Comparison of ENCODE assay signal across 25 cellular contexts in genomic region chr1:237050185-237050584, GRCh38. TPM values are rescaled to one million over a fixed set of nuclear protein-coding genes. Genes with fewer than 3 reads are reported as not detected.
A peak's percentile ranks its signal among the peaks of the same experiment; 100 is the strongest.
DNase-seq lines count a peak whose midpoint lies in the region; ATAC-seq and TF ChIP-seq lines count a peak whose summit lies in the region.
"Had no signal": no experiment of that assay in that cellular context is flagged by ENCODE, and none has a peak within 500 bp of the region (broad histone marks: within the 10 kb centered on the region; RNA-seq: fewer than 3 reads in every experiment).

No MANE protein-coding gene starts in this region.

- no peak overlapping the region for H3K23ac ChIP-seq in mesendoderm (ENCODE audit: low read length)

- H2BK15ac ChIP-seq in mesendoderm (replicated peaks; ENCODE audit: low read depth), result no peak overlapping the region

- no peaks in the 10 kb centered on the region for H3K27me3 ChIP-seq in HUES48 (ENCODE audit: control insufficient read depth, insufficient read depth, low read length)
- H3K27me3 ChIP-seq in mesendoderm (ENCODE audit: insufficient read depth, low read length, poor library complexity), result no peaks in the 10 kb centered on the region
- no peaks in the 10 kb centered on the region for H3K27me3 ChIP-seq in SK-N-SH (ENCODE audit: insufficient read depth)
- H3K27me3 ChIP-seq: SJCRH30 had no signal

- no peak overlapping the region for H3K4me2 ChIP-seq in mesendoderm (ENCODE audit: low read length)
- no peak overlapping the region for H3K4me2 ChIP-seq in SK-N-SH
- H3K4me2 ChIP-seq: A549, GM23338 had no signal

- POLR2A ChIA-PET in HEK293 (lab: Yijun Ruan, JAX), result no interaction called here
- POLR2A ChIA-PET in SK-N-SH (lab: Yijun Ruan, JAX), result no interaction called here

- H2BK120ac ChIP-seq in mesendoderm (ENCODE audit: low read depth, low read length), result no peak overlapping the region

- TF ChIP-seq EP300 in SK-N-SH (IDR thresholded peaks at IDR 0.05; ENCODE audit: borderline replicate concordance in 1 of 2, low read depth in 1 of 2, low read length in 1 of 2), result no peak

- TF ChIP-seq CTCF in HEK293 (tag by site-specific recombination; IDR thresholded peaks at IDR 0.05) (no peak), SK-N-SH (IDR thresholded peaks at IDR 0.05) (no peak)

- no peak overlapping the region for H2BK5ac ChIP-seq in mesendoderm (ENCODE audit: low read length)

- peaks cover 3% of the 10 kb centered on the region for H3K79me1 ChIP-seq in mesendoderm (ENCODE audit: low read length)

- CTCF ChIA-PET in HEK293 (lab: Yijun Ruan, JAX), result interaction anchor here (0.9 kb wide), 1 partner anchor 336 kb away, joined by 3 read pairs; no protein-coding TSS in a partner anchor
- CTCF ChIA-PET in SK-N-SH (lab: Yijun Ruan, JAX), result no interaction called here

- H2AFZ ChIP-seq in SK-N-SH (ENCODE audit: low read depth), result no peak overlapping the region
- H2AFZ ChIP-seq: GM23338 had no signal

- peak overlapping the region; percentile 34 for H3K56ac ChIP-seq in mesendoderm (ENCODE audit: low read length)

- no peaks in the 10 kb centered on the region for H3F3A ChIP-seq in SK-N-SH (replicated peaks; ENCODE audit: insufficient read depth)

- no peak for DNase-seq in left cardiac atrium
- no peak for DNase-seq in mesendoderm
- no peak for DNase-seq in germinal center (ENCODE audit: low spot score)
- no peak for DNase-seq in SK-N-SH
- DNase-seq: C1 segment of cervical spinal cord; CD4-positive, alpha-beta memory T cell; COR-L47; DMS53; KBM-7; MV-4-11; NCI-H1105; NCI-H1436 treated with DMSO at 0.1 percent for 48 hours; NCI-H1930; NCI-H2107; NCI-H774; SJCRH30 had no signal

- H2AK5ac ChIP-seq in mesendoderm (ENCODE audit: low read length), result no peak overlapping the region

- intact Hi-C loops in left cardiac atrium (cut with DNase I), result no loop called here

- H4K8ac ChIP-seq in mesendoderm (ENCODE audit: low read depth, low read length), result no peak overlapping the region

- H3K27ac ChIP-seq in HEK293 (ENCODE audit: extremely low read depth, low read depth, low read length), result no peak overlapping the region
- H3K27ac ChIP-seq in HUES48 (ENCODE audit: low read depth, low read length), result peak overlapping the region; percentile 34
- no peak overlapping the region for H3K27ac ChIP-seq in mesendoderm (ENCODE audit: low read depth, low read length)
- H3K27ac ChIP-seq in SK-N-SH (ENCODE audit: low read depth in 2 of 2, low read length in 1 of 2), result no peak overlapping the region
- H3K27ac ChIP-seq: A549, SJCRH30 had no signal

- H3K9ac ChIP-seq in HUES48 (ENCODE audit: low read depth, low read length) (no peak overlapping the region), mesendoderm (ENCODE audit: low read length) (no peak overlapping the region), SK-N-SH (no peak overlapping the region)

- ATAC-seq in left cardiac atrium (peak; percentile 42 to 46), HG03520 (IDR thresholded peaks at IDR 0.05; ENCODE audit: unreplicated experiment) (no peak)
- ATAC-seq: A549, GM23338 had no signal

- H3K79me2 ChIP-seq in mesendoderm (ENCODE audit: control insufficient read depth, insufficient read depth, low read length), result peaks cover 55% of the 10 kb centered on the region
- H3K79me2 ChIP-seq in SK-N-SH (ENCODE audit: insufficient read depth), result no peaks in the 10 kb centered on the region

- H3K4me3 ChIP-seq in HEK293 (ENCODE audit: low read depth, low read length), result no peak overlapping the region
- H3K4me3 ChIP-seq in HUES48 (ENCODE audit: low read depth, low read length), result no peak overlapping the region
- H3K4me3 ChIP-seq in mesendoderm (ENCODE audit: low read length), result no peak overlapping the region
- no peak overlapping the region for H3K4me3 ChIP-seq in SK-N-SH (ENCODE audit: low read depth in 2 of 2, low read length in 1 of 2)
- H3K4me3 ChIP-seq: A549, GM23338, HAP-1, SJCRH30 had no signal

- H4K5ac ChIP-seq in mesendoderm (ENCODE audit: low read length), result no peak overlapping the region

- no peaks in the 10 kb centered on the region for H3K9me2 ChIP-seq in SK-N-SH

- no peak overlapping the region for H3K18ac ChIP-seq in mesendoderm (ENCODE audit: low read length)

- H3K4me1 ChIP-seq in HEK293 (ENCODE audit: control insufficient read depth, insufficient read depth, low read length) (peaks cover 11% of the 10 kb centered on the region), HUES48 (ENCODE audit: control insufficient read depth, insufficient read depth, low read length) (peaks cover 38% of the 10 kb centered on the region), mesendoderm (ENCODE audit: control insufficient read depth, low read depth, low read length) (peaks cover 24% of the 10 kb centered on the region), SK-N-SH (ENCODE audit: control insufficient read depth in 1 of 2, insufficient read depth in 2 of 2, low read depth in 1 of 2, low read length in 1 of 2) (peaks cover 0 to 3% of the 10 kb centered on the region in 2 experiments; a peak in 2 of 4 replicates)
- H3K4me1 ChIP-seq: A549, HAP-1, SJCRH30 had no signal

- H3K36me3 ChIP-seq in HEK293 (ENCODE audit: control insufficient read depth in 2 of 2, insufficient read depth in 1 of 2, low read length in 2 of 2) (no peaks in the 10 kb centered on the region), HUES48 (ENCODE audit: control insufficient read depth, insufficient read depth, low read length) (no peaks in the 10 kb centered on the region), mesendoderm (ENCODE audit: control insufficient read depth, insufficient read depth, low read length) (no peaks in the 10 kb centered on the region), SK-N-SH (replicated peaks in 1 of 2; ENCODE audit: control insufficient read depth in 1 of 2, insufficient read depth in 2 of 2, low read length in 1 of 2) (no peaks in the 10 kb centered on the region)
- H3K36me3 ChIP-seq: HAP-1, SJCRH30 had no signal

- no peaks in the 10 kb centered on the region for H4K20me1 ChIP-seq in SK-N-SH (ENCODE audit: insufficient read depth)

- no CpG with 5 or more reads among the region's 6 CpGs for WGBS in mesendoderm (ENCODE audit: extremely low coverage, insufficient coverage, low lambda C conversion rate)
- WGBS in SK-N-SH (ENCODE audit: low lambda C conversion rate), result 27% methylated on average over 6 of the region's 6 CpGs

- no peak for TF ChIP-seq RAD21 in SK-N-SH (IDR thresholded peaks at IDR 0.05; ENCODE audit: low read length)

- H3K9me3 ChIP-seq in HEK293 (ENCODE audit: control insufficient read depth, insufficient read depth, low read depth, low read length) (no peaks in the 10 kb centered on the region), HUES48 (ENCODE audit: control insufficient read depth, insufficient read depth, low read length) (no peaks in the 10 kb centered on the region), SK-N-SH (no peaks in the 10 kb centered on the region)
- H3K9me3 ChIP-seq: A549, HAP-1, SJCRH30 had no signal

- H3K4ac ChIP-seq in mesendoderm (ENCODE audit: low read depth, low read length), result no peak overlapping the region

TF ChIP-seq in HEK293, 187 proteins besides CTCF, POLR2A, EP300 and RAD21:
- TF ChIP-seq, protein P1, sequence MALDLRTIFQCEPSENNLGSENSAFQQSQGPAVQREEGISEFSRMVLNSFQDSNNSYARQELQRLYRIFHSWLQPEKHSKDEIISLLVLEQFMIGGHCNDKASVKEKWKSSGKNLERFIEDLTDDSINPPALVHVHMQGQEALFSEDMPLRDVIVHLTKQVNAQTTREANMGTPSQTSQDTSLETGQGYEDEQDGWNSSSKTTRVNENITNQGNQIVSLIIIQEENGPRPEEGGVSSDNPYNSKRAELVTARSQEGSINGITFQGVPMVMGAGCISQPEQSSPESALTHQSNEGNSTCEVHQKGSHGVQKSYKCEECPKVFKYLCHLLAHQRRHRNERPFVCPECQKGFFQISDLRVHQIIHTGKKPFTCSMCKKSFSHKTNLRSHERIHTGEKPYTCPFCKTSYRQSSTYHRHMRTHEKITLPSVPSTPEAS (tag by site-specific recombination; IDR thresholded peaks at IDR 0.05), result no peak
- TF ChIP-seq PRDM1 (tag by site-specific recombination; IDR thresholded peaks at IDR 0.05) (0 out of 2 replicates have a peak, but pooled peaks have one; percentile 13), GLIS1 (tag by site-specific recombination; IDR thresholded peaks at IDR 0.05) (no peak)

TF ChIP-seq in SK-N-SH, 30 proteins besides CTCF, POLR2A, EP300 and RAD21:
- TF ChIP-seq RCOR1 (IDR thresholded peaks at IDR 0.05; ENCODE audit: low read length), result no peak
- no peak for TF ChIP-seq FOSL2 (IDR thresholded peaks at IDR 0.05; ENCODE audit: borderline replicate concordance, low read depth)
- TF ChIP-seq, protein P2, sequence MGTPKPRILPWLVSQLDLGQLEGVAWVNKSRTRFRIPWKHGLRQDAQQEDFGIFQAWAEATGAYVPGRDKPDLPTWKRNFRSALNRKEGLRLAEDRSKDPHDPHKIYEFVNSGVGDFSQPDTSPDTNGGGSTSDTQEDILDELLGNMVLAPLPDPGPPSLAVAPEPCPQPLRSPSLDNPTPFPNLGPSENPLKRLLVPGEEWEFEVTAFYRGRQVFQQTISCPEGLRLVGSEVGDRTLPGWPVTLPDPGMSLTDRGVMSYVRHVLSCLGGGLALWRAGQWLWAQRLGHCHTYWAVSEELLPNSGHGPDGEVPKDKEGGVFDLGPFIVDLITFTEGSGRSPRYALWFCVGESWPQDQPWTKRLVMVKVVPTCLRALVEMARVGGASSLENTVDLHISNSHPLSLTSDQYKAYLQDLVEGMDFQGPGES (IDR thresholded peaks at IDR 0.05; ENCODE audit: low read depth, low read length), result no peak
- no peak for TF ChIP-seq CHD2 (IDR thresholded peaks at IDR 0.05; ENCODE audit: low read length, partially characterized antibody)
- TF ChIP-seq SMC3 (IDR thresholded peaks at IDR 0.05; ENCODE audit: low read depth, low read length), result no peak
- TF ChIP-seq USF1 (IDR thresholded peaks at IDR 0.05; ENCODE audit: borderline replicate concordance, low read depth), result no peak
- no peak for TF ChIP-seq NFIC (IDR thresholded peaks at IDR 0.05; ENCODE audit: borderline replicate concordance)

RNA-seq across cellular contexts. Expression of gene RYR2, which starts 8.2 kb away (rescaled TPM):
- total RNA-seq in left cardiac atrium, result 100 to 1,000 TPM; 433 to 446 TPM
- 5.0 TPM for polyA plus RNA-seq in mesendoderm (2013, experiment 1 of 2)
- polyA plus RNA-seq in mesendoderm (2013, experiment 2 of 2), result 4.5 TPM
- under 0.01 and 0.03 TPM in 2 replicates for polyA plus RNA-seq in SK-N-SH (2012; rRNA removed)
- polyA plus RNA-seq in SK-N-SH (2012; cell fraction: cytosol; rRNA removed), result 0.04 and 0.07 TPM in 2 replicates
- 0.01 TPM in 2 replicates for polyA plus RNA-seq in SK-N-SH (2012; cell fraction: nucleus; rRNA removed)
- total RNA-seq: CD4-positive, alpha-beta memory T cell; HT-29 had no signal
- polyA plus RNA-seq: CD4-positive, alpha-beta memory T cell had no signal

RNA-seq across cellular contexts. Expression of gene MT1HL1, which starts 45.9 kb away (rescaled TPM):
- total RNA-seq in left cardiac atrium, result not detected
- polyA plus RNA-seq in mesendoderm (2013, experiment 1 of 2), result not detected
- polyA plus RNA-seq in mesendoderm (2013, experiment 2 of 2), result not detected
- polyA plus RNA-seq in SK-N-SH (2012; rRNA removed), result not detected in 2 replicates
- not detected in 2 replicates for polyA plus RNA-seq in SK-N-SH (2012; cell fraction: cytosol; rRNA removed)
- polyA plus RNA-seq in SK-N-SH (2012; cell fraction: nucleus; rRNA removed), result not detected in 2 replicates
- total RNA-seq: CD4-positive, alpha-beta memory T cell; GM23338; HT-29; LHCN-M2; MCF 10A; SJCRH30 had no signal
- polyA plus RNA-seq: A549; CD4-positive, alpha-beta memory T cell; GM23338 had no signal
